14 cellular contexts compared by ENCODE assay signal in genomic region chr14:89620436-89620835, GRCh38.
DNase-seq lines count a peak whose midpoint lies in the region; ATAC-seq, FAIRE-seq and TF ChIP-seq lines count a peak whose summit lies in the region.
"Had no signal": no experiment of that assay in that cellular context is flagged by ENCODE, and none has a peak within 500 bp of the region (broad histone marks: within the 10 kb centered on the region; RNA-seq: fewer than 3 reads in every experiment).

No MANE protein-coding gene starts in this region.

- H3K4me3 ChIP-seq in HUES64 (ENCODE audit: low read length) (no peak overlapping the region), kidney (ENCODE audit: low read length in 2 of 2) (no peak overlapping the region), psoas muscle (no peak overlapping the region)
- H3K4me3 ChIP-seq: cardiac muscle cell had no signal

- H3K27ac Mint-ChIP-seq in CD4-positive, alpha-beta T cell = peak overlapping the region; percentile 99
- H3K27ac Mint-ChIP-seq in activated naive CD4-positive, alpha-beta T cell treated with anti-CD3 and anti-CD28 coated beads, Interleukin-2, amount 50 U/mL, for 72 hours = peak overlapping the region; percentile 97
- peak overlapping the region; percentile 86 to 99 (median 95) for H3K27ac Mint-ChIP-seq in naive thymus-derived CD8-positive, alpha-beta T cell

- no peaks in the 10 kb centered on the region for H3K27me3 Mint-ChIP-seq in CD4-positive, alpha-beta T cell
- H3K27me3 Mint-ChIP-seq in naive thymus-derived CD8-positive, alpha-beta T cell = no peaks in the 10 kb centered on the region

- H3K27me3 ChIP-seq in CD4-positive, alpha-beta T cell (ENCODE audit: control insufficient read depth, insufficient read depth, low read length) = no peaks in the 10 kb centered on the region
- peaks cover 5% of the 10 kb centered on the region; the same call in 1 of the 2 replicates for H3K27me3 ChIP-seq in HUES64 (ENCODE audit: insufficient read depth, low read length)
- H3K27me3 ChIP-seq in psoas muscle (ENCODE audit: insufficient read depth in 3 of 3, low read length in 2 of 3) = no peaks in the 10 kb centered on the region
- H3K27me3 ChIP-seq: cardiac muscle cell, gastrocnemius medialis had no signal

- no peak for ATAC-seq in CD4-positive, alpha-beta T cell (ENCODE audit: poor library complexity)
- peak in 1 of 2 donors; percentile 9 for ATAC-seq in activated naive CD4-positive, alpha-beta T cell treated with anti-CD3 and anti-CD28 coated beads, Interleukin-2, amount 50 U/mL, for 72 hours
- no peak for ATAC-seq in naive thymus-derived CD8-positive, alpha-beta T cell
- no peak for ATAC-seq in psoas muscle
- ATAC-seq: gastrocnemius medialis, right cardiac atrium had no signal

- H3K4me3 Mint-ChIP-seq in CD4-positive, alpha-beta T cell = peak overlapping the region; percentile 96
- peak overlapping the region; percentile 82 to 94 (median 90) for H3K4me3 Mint-ChIP-seq in naive thymus-derived CD8-positive, alpha-beta T cell

- H3K9me3 ChIP-seq in CD4-positive, alpha-beta T cell (ENCODE audit: control insufficient read depth, low read length) = no peaks in the 10 kb centered on the region
- H3K9me3 ChIP-seq in HUES64 (ENCODE audit: insufficient read depth, low read depth, low read length) = no peaks in the 10 kb centered on the region
- no peaks in the 10 kb centered on the region for H3K9me3 ChIP-seq in kidney (ENCODE audit: control insufficient read depth in 1 of 2, low read length in 2 of 2)
- H3K9me3 ChIP-seq in psoas muscle = no peaks in the 10 kb centered on the region
- H3K9me3 ChIP-seq: gastrocnemius medialis had no signal

- H3K27ac ChIP-seq in CD4-positive, alpha-beta T cell (ENCODE audit: low read depth, low read length) = peak overlapping the region; percentile 62
- peak overlapping the region; percentile 97; the same call in 1 of the 2 replicates for H3K27ac ChIP-seq in HUES64 (ENCODE audit: low read depth, low read length)
- no peak overlapping the region for H3K27ac ChIP-seq in kidney (ENCODE audit: low read depth in 2 of 2, low read length in 2 of 2)
- H3K27ac ChIP-seq in psoas muscle = no peak overlapping the region
- H3K27ac ChIP-seq: cardiac muscle cell had no signal

- 81% methylated on average over 6 of the region's 6 CpGs for WGBS in HUES64
- 93 to 97% (median 96%) methylated on average over 6 of the region's 6 CpGs for WGBS in psoas muscle, 3 donors

- peaks cover 55% of the 10 kb centered on the region for H3K4me1 Mint-ChIP-seq in CD4-positive, alpha-beta T cell (ENCODE audit: low read depth)
- peaks cover 21 to 62% (median 55%) of the 10 kb centered on the region in 4 donors for H3K4me1 Mint-ChIP-seq in naive thymus-derived CD8-positive, alpha-beta T cell

- CTCF ChIA-PET in CD4-positive, alpha-beta T cell (lab: Charles Lee) = interaction anchor here (3.0 kb wide), 1 partner anchor 101 kb away, joined by 11 read pairs; no protein-coding TSS in a partner anchor

- DNase-seq in CD4-positive, alpha-beta T cell = no peak
- no peak for DNase-seq in activated naive CD4-positive, alpha-beta T cell treated with anti-CD3 and anti-CD28 coated beads, Interleukin-2, amount 50 U/mL, for 72 hours (ENCODE audit: low spot score in 2 of 2)
- no peak for DNase-seq in naive thymus-derived CD8-positive, alpha-beta T cell
- no peak for DNase-seq in kidney
- DNase-seq in psoas muscle = no peak
- DNase-seq in NCI-H82 (lab: John Stamatoyannopoulos, UW) = no peak
- DNase-seq: gastrocnemius medialis, GF-D8, KBM-7, NCI-H187, right cardiac atrium had no signal

- no peaks in the 10 kb centered on the region for H3K36me3 ChIP-seq in HUES64 (ENCODE audit: insufficient read depth, low read length)
- H3K36me3 ChIP-seq in kidney (ENCODE audit: control insufficient read depth in 1 of 2, insufficient read depth in 2 of 2, low read length in 2 of 2) = no peaks in the 10 kb centered on the region
- no peaks in the 10 kb centered on the region for H3K36me3 ChIP-seq in psoas muscle (ENCODE audit: insufficient read depth in 1 of 2, low read depth in 1 of 2)
- H3K36me3 ChIP-seq: cardiac muscle cell, gastrocnemius medialis had no signal

- intact Hi-C loops in CD4-positive, alpha-beta T cell (cut with DNase I, micrococcal nuclease) = loop anchor here (2.0 to 10.0 kb wide), 6 partner anchors 16 to 334 kb away; partner anchors contain the start of genes EFCAB11 (in 1 of the 2) and TDP1 (in 1 of the 2)
- intact Hi-C loops in kidney (cut with DNase I) (no loop called here), psoas muscle (cut with DNase I) (no loop called here)

- H3K9ac ChIP-seq in HUES64 (ENCODE audit: low read depth, low read length) = no peak overlapping the region
- no peak overlapping the region for H3K9ac ChIP-seq in kidney (ENCODE audit: low read length in 2 of 2)

- TF ChIP-seq CTCF in CD4-positive, alpha-beta T cell (IDR thresholded peaks at IDR 0.05) = no peak
- TF ChIP-seq CTCF in kidney (IDR thresholded peaks at IDR 0.05; ENCODE audit: borderline replicate concordance, extremely low read depth, insufficient read depth) = no peak
- no peak for TF ChIP-seq CTCF in psoas muscle (IDR thresholded peaks at IDR 0.05)

- no peak for FAIRE-seq in kidney (lab: Jason Lieb, UNC)
- FAIRE-seq: GM18507 had no signal

- H3K4me1 ChIP-seq in HUES64 (ENCODE audit: insufficient read depth, low read length) (peaks cover 38% of the 10 kb centered on the region), kidney (ENCODE audit: control insufficient read depth in 1 of 2, insufficient read depth in 1 of 2, low read depth in 1 of 2, low read length in 2 of 2) (peaks cover 10% of the 10 kb centered on the region in 2 donors), psoas muscle (peaks cover 30% of the 10 kb centered on the region)

- POLR2A ChIA-PET in CD4-positive, alpha-beta T cell (lab: Charles Lee) = interaction anchor here (0.9 to 3.8 kb wide), 12 partner anchors 9 to 335 kb away, joined by 3 to 71 read pairs (median 5); partner anchors contain the start of genes EFCAB11 and TDP1
- POLR2A ChIA-PET in naive thymus-derived CD8-positive, alpha-beta T cell (lab: Charles Lee) = interaction anchor here (1.8 to 4.7 kb wide), 6 partner anchors 10 to 101 kb away, joined by 3 to 81 read pairs (median 16); no protein-coding TSS in a partner anchor

- no peaks in the 10 kb centered on the region for H3K9me3 Mint-ChIP-seq in CD4-positive, alpha-beta T cell
- H3K9me3 Mint-ChIP-seq in activated naive CD4-positive, alpha-beta T cell treated with anti-CD3 and anti-CD28 coated beads, Interleukin-2, amount 50 U/mL, for 72 hours = peaks cover 0 to 3% of the 10 kb centered on the region in 2 donors
- no peaks in the 10 kb centered on the region for H3K9me3 Mint-ChIP-seq in naive thymus-derived CD8-positive, alpha-beta T cell

- peaks cover 36% of the 10 kb centered on the region for H3K36me3 Mint-ChIP-seq in CD4-positive, alpha-beta T cell (ENCODE audit: low read depth)
- H3K36me3 Mint-ChIP-seq in activated naive CD4-positive, alpha-beta T cell treated with anti-CD3 and anti-CD28 coated beads, Interleukin-2, amount 50 U/mL, for 72 hours = peaks cover 9 to 17% of the 10 kb centered on the region in 2 donors
- H3K36me3 Mint-ChIP-seq in naive thymus-derived CD8-positive, alpha-beta T cell = peaks cover 0 to 5% (median 0%) of the 10 kb centered on the region in 3 donors

Comparison
In these comparisons a context has a peak if more than half of its experiments do, and no peak if none do; other contexts are left out.
1. H3K27ac ChIP-seq: peak in CD4-positive, alpha-beta T cell (single experiment) and HUES64 (single experiment); none in kidney (0 of 2) and psoas muscle (single experiment).
2. intact Hi-C loops: an anchor here in CD4-positive, alpha-beta T cell (2.0 to 10.0 kb wide); none called in kidney and psoas muscle.
3. Peak in every context shown above with its lines, with median percentiles within 50 percentile points of each other: H3K27ac Mint-ChIP-seq.